ENCODE assay signal across 3 cellular contexts in genomic region chr3:4158329-4158728, GRCh38.
TF ChIP-seq lines count a peak whose summit lies in the region.

No MANE protein-coding gene starts in this region.

TF ChIP-seq in A549, 52 proteins besides CTCF, POLR2A, EP300 and RAD21 (continued from another document):
- peak; percentile 61; the same call in 1 of the 2 replicates for TF ChIP-seq REST (IDR thresholded peaks at IDR 0.05)
- no peak for TF ChIP-seq HOXA7 (CRISPR knock-in tag; IDR thresholded peaks at IDR 0.05)
- no peak for TF ChIP-seq SMC3 (IDR thresholded peaks at IDR 0.05)
- no peak for TF ChIP-seq BHLHE40 (IDR thresholded peaks at IDR 0.05; ENCODE audit: low read depth, low read length)
TF ChIP-seq in A549: peak in this region for 1.

TF ChIP-seq in GM23338, 12 proteins besides CTCF, POLR2A, EP300 and RAD21 (continued from another document):
- peak; percentile 41 for TF ChIP-seq REST (IDR thresholded peaks at IDR 0.05; ENCODE audit: unreplicated experiment)

TF ChIP-seq in Ishikawa, 13 proteins besides CTCF, POLR2A, EP300 and RAD21 (continued from another document):
- peak; percentile 60 for TF ChIP-seq REST (IDR thresholded peaks at IDR 0.05; ENCODE audit: low read depth)
